Comparison of ENCODE assay signal across 1 cellular context in genomic region chr2:172440795-172441194, GRCh38.
TF ChIP-seq lines count a peak whose summit lies in the region.

No MANE protein-coding gene starts in this region.

TF ChIP-seq in H1, 55 proteins besides CTCF, POLR2A, EP300 and RAD21:
- TF ChIP-seq ATF2 (IDR thresholded peaks at IDR 0.05; ENCODE audit: low read length) (no peak), JUND (IDR thresholded peaks at IDR 0.05; ENCODE audit: low read length) (no peak), EZH2 (IDR thresholded peaks at IDR 0.05; ENCODE audit: low read depth, low read length, severe bottlenecking) (no peak), TAF1 (IDR thresholded peaks at IDR 0.05; ENCODE audit: low read depth, low read length) (no peak), SP2 (IDR thresholded peaks at IDR 0.05; ENCODE audit: low read length) (no peak), ATF3 (IDR thresholded peaks at IDR 0.05; ENCODE audit: insufficient read depth, low read depth, low read length) (no peak), KDM1A (IDR thresholded peaks at IDR 0.05; ENCODE audit: borderline replicate concordance, low read length) (no peak)
